ENCODE assay signal across 1 cellular context in the genomic region with DNA sequence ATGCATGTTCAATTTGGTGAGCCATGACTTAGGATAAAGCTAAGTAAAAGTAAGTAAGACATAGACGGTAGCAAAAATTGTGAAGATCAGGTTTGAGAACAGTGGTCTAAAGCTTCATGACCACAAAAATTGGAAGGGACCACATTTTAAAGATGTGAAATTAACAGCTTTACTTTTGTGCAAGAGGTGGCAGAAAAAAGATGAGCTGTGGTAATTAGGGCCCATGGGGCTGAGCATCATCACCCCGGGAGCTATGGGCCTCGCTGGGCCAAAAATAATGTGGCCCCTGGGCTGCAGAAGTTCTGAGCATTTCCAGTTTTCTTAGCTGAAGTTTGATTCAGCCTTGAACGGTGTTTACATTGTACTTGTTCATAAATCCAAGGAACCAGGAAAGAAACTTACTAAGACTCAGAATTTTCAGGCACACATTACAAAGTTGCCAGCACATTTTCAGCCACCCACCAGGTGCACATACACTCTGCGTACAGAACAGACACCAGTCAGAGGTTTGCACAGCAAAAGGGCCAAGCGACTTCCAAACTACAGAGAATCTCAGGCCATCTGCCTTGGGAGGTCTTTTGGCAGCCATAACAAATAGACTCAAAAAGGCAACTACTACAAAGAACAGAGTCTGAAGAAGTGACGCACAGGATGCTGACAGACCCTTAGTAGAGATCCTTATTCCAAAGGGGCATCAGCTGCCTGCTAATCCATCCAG.
TF ChIP-seq lines count a peak whose summit lies in the region.

No MANE protein-coding gene starts in this region.

TF ChIP-seq in H1, 55 proteins besides CTCF, POLR2A, EP300 and RAD21:
- TF ChIP-seq CTBP2 (IDR thresholded peaks at IDR 0.05; ENCODE audit: borderline replicate concordance, insufficient read depth, insufficient read length, low read length) (no peak), YY1 (IDR thresholded peaks at IDR 0.05; ENCODE audit: low read depth, low read length) (no peak), CREB1 (IDR thresholded peaks at IDR 0.05) (no peak), BCL11A (IDR thresholded peaks at IDR 0.05; ENCODE audit: low read depth in 2 of 2, low read length in 2 of 2) (no peak), TAF7 (optimal IDR thresholded peaks at IDR 0.05; ENCODE audit: borderline replicate concordance, low read depth, low read length) (peak; percentile 12), SIX5 (IDR thresholded peaks at IDR 0.05; ENCODE audit: low read depth, low read length) (no peak)
- TF ChIP-seq, protein P1, sequence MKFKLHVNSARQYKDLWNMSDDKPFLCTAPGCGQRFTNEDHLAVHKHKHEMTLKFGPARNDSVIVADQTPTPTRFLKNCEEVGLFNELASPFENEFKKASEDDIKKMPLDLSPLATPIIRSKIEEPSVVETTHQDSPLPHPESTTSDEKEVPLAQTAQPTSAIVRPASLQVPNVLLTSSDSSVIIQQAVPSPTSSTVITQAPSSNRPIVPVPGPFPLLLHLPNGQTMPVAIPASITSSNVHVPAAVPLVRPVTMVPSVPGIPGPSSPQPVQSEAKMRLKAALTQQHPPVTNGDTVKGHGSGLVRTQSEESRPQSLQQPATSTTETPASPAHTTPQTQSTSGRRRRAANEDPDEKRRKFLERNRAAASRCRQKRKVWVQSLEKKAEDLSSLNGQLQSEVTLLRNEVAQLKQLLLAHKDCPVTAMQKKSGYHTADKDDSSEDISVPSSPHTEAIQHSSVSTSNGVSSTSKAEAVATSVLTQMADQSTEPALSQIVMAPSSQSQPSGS (IDR thresholded peaks at IDR 0.05; ENCODE audit: low read length), result 0 out of 2 replicates have a peak, but pooled peaks have one; percentile 10
